In the genomic region with DNA sequence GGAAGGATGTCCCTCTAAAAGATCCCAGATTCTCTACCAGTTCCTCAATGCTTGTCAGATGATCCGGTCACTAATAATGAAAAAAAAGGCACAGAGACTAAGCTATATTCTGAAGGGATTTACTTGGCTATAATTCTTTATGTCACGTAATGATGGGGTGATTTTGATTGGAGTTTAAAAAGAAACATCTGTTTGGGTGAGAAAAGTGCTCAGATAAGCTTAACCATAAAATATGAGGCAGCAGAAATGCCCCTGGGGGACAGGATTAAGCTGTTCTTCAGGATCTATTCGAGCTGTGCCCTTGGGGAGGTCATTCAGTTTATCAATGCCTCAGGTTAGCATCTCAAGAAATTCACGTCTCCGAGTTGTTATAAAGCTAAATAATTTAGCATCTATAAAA, we compare ENCODE assay signal across 18 cellular contexts.
DNase-seq lines count a peak whose midpoint lies in the region; ATAC-seq, FAIRE-seq and TF ChIP-seq lines count a peak whose summit lies in the region.
"Had no signal": no experiment of that assay in that cellular context is flagged by ENCODE, and none has a peak within 500 bp of the region (broad histone marks: within the 10 kb centered on the region; RNA-seq: fewer than 3 reads in every experiment).

No MANE protein-coding gene starts in this region.

- TF ChIP-seq CTCF in D721Med (IDR thresholded peaks at IDR 0.05; ENCODE audit: insufficient read depth, missing control alignments) (no peak), foreskin keratinocyte (conservative IDR thresholded peaks at IDR 0.05) (no peak)

- FAIRE-seq in D721Med (lab: Jason Lieb, UNC), result peak; percentile 70
- FAIRE-seq: GM12892, GM18507, H54 had no signal

- WGBS in mesenchymal stem cell, result 90% methylated on average over 3 of the region's 5 CpGs

- no peak overlapping the region for H2BK15ac ChIP-seq in mesenchymal stem cell (ENCODE audit: low read depth, poor library complexity, severe bottlenecking)

- no peak overlapping the region for H3K14ac ChIP-seq in mesenchymal stem cell (ENCODE audit: low read length in 2 of 2)

- H2BK5ac ChIP-seq in mesenchymal stem cell (ENCODE audit: low read depth, low read length, poor library complexity, severe bottlenecking), result no peak overlapping the region

- H3K27me3 ChIP-seq in mesenchymal stem cell (ENCODE audit: control insufficient read depth in 1 of 2, insufficient read depth in 1 of 2, low read length in 2 of 2) (no peaks in the 10 kb centered on the region), foreskin keratinocyte (no peaks in the 10 kb centered on the region)
- H3K27me3 ChIP-seq: BLaER1 treated with 17β-estradiol and CSF1 and Interleukin-3, amounts not matched to agents 10 nM and 100 nM had no signal

- no peak overlapping the region for H2BK12ac ChIP-seq in mesenchymal stem cell (ENCODE audit: low read length in 2 of 2)

- no peaks in the 10 kb centered on the region for H3K9me3 ChIP-seq in mesenchymal stem cell (ENCODE audit: control insufficient read depth, low read length)

- no peak overlapping the region for H2BK120ac ChIP-seq in mesenchymal stem cell (ENCODE audit: low read depth, low read length)

- ATAC-seq in foreskin keratinocyte, result no peak
- ATAC-seq: CD8-positive, alpha-beta T cell; GM23338 had no signal

- no peak overlapping the region for H3K18ac ChIP-seq in mesenchymal stem cell (ENCODE audit: low read depth in 1 of 2, low read length in 2 of 2)

- H3K36me3 ChIP-seq in mesenchymal stem cell (ENCODE audit: control insufficient read depth in 1 of 2, insufficient read depth in 2 of 2, low read depth in 1 of 2, low read length in 2 of 2), result peaks cover 0 to 3% of the 10 kb centered on the region in 2 experiments
- H3K36me3 ChIP-seq: BLaER1 treated with 17β-estradiol and CSF1 and Interleukin-3, amounts not matched to agents 10 nM and 100 nM had no signal

- no peak overlapping the region for H3K23ac ChIP-seq in mesenchymal stem cell (ENCODE audit: low read length in 2 of 2)

- H3K27ac ChIP-seq in mesenchymal stem cell (ENCODE audit: low read length, poor library complexity, severe bottlenecking), result no peak overlapping the region
- H3K27ac ChIP-seq in foreskin keratinocyte, result no peak overlapping the region
- H3K27ac ChIP-seq: BLaER1 treated with 17β-estradiol and CSF1 and Interleukin-3, amounts not matched to agents 10 nM and 100 nM had no signal

- H3K4me2 ChIP-seq in mesenchymal stem cell (ENCODE audit: low read length, poor library complexity, severe bottlenecking), result no peak overlapping the region
- H3K4me2 ChIP-seq: GM23338 had no signal

- no peak overlapping the region for H4K8ac ChIP-seq in mesenchymal stem cell (ENCODE audit: low read length)

- no peak for DNase-seq in D721Med (ENCODE audit: insufficient read length, low spot score)
- peak; percentile 56 for DNase-seq in NCI-H524 treated with DMSO at 0.1 percent for 48 hours (lab: John Stamatoyannopoulos, UW)
- DNase-seq in RPMI7951 (ENCODE audit: low read depth), result peak; percentile 77
- no peak for DNase-seq in mesenchymal stem cell
- DNase-seq in NCI-H1048 (lab: John Stamatoyannopoulos, UW), result no peak
- DNase-seq in activated CD4-positive, alpha-beta T cell treated with anti-CD3 and anti-CD28 coated beads for 4 hours, result no peak
- no peak for DNase-seq in foreskin keratinocyte
- no peak for DNase-seq in NCI-H1417 (lab: John Stamatoyannopoulos, UW)
- DNase-seq: 8988T; CD8-positive, alpha-beta T cell; COR-L47; GDM1; HCEC 1CT had no signal

- no peak overlapping the region for H2AFZ ChIP-seq in mesenchymal stem cell (ENCODE audit: low read depth, low read length)
- H2AFZ ChIP-seq: GM23338 had no signal

- no peaks in the 10 kb centered on the region for H3K79me1 ChIP-seq in mesenchymal stem cell (replicated peaks; ENCODE audit: low read length, poor library complexity, severe bottlenecking)

- no peak overlapping the region for H3K4ac ChIP-seq in mesenchymal stem cell (ENCODE audit: low read depth in 1 of 2, low read length in 2 of 2)

- H3K9ac ChIP-seq in mesenchymal stem cell (ENCODE audit: low read length), result no peak overlapping the region
- H3K9ac ChIP-seq: BLaER1 treated with 17β-estradiol and CSF1 and Interleukin-3, amounts not matched to agents 10 nM and 100 nM had no signal

- H3K4me1 ChIP-seq in mesenchymal stem cell (ENCODE audit: control insufficient read depth, insufficient read depth, low read depth, low read length) (peaks cover 13% of the 10 kb centered on the region), foreskin keratinocyte (no peaks in the 10 kb centered on the region)

- H4K91ac ChIP-seq in mesenchymal stem cell (ENCODE audit: low read length), result no peak overlapping the region

- peak overlapping the region; percentile 26 for H2AK5ac ChIP-seq in mesenchymal stem cell (ENCODE audit: low read length, severe bottlenecking)

- H3K4me3 ChIP-seq in mesenchymal stem cell (ENCODE audit: insufficient read depth in 1 of 2, low read depth in 1 of 2, low read length in 2 of 2), result no peak overlapping the region
- H3K4me3 ChIP-seq: BLaER1 treated with 17β-estradiol and CSF1 and Interleukin-3, amounts not matched to agents 10 nM and 100 nM; GM23338 had no signal

Comparison
In these comparisons a context has a peak if more than half of its experiments do, and no peak if none do; other contexts are left out.
1. DNase-seq: peak in NCI-H524 treated with DMSO at 0.1 percent for 48 hours (single experiment) and RPMI7951 (single experiment); none in D721Med (single experiment), mesenchymal stem cell (single experiment), NCI-H1048 (single experiment), activated CD4-positive, alpha-beta T cell treated with anti-CD3 and anti-CD28 coated beads for 4 hours (0 of 2), foreskin keratinocyte (0 of 2) and NCI-H1417 (0 of 3).